26 cellular contexts compared by ENCODE assay signal in the genomic region with DNA sequence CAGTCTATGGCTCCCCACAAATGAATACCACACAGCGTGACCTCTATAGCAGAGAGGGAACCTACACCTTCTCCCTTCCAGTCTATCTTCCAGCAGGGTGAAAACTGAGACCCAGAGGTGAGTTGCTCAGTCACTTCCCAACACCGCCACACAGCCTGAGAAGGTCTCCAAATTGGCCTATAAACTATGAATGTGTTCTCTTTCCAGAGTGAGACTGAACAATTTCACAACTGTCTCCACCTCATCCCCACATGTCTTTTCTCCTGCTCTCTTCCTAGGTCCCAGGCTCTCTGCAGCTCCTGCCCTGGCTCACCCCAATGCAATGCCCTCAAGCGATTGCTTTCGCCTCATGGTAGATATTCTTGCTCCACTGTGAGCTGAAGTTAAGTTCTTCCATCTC. TPM values are rescaled to one million over a fixed set of nuclear protein-coding genes. Genes with fewer than 3 reads are reported as not detected.
DNase-seq lines count a peak whose midpoint lies in the region; ATAC-seq and TF ChIP-seq lines count a peak whose summit lies in the region.
"Had no signal": no experiment of that assay in that cellular context is flagged by ENCODE, and none has a peak within 500 bp of the region (broad histone marks: within the 10 kb centered on the region; RNA-seq: fewer than 3 reads in every experiment).

No MANE protein-coding gene starts in this region.

- no peak overlapping the region for H3K4me3 ChIP-seq in GM23338
- no peak overlapping the region for H3K4me3 ChIP-seq in fibroblast of villous mesenchyme (ENCODE audit: low read depth, low read length)
- H3K4me3 ChIP-seq in skeletal muscle satellite cell (ENCODE audit: low read length) = no peak overlapping the region
- no peak overlapping the region for H3K4me3 ChIP-seq in prostate gland
- H3K4me3 ChIP-seq in upper lobe of right lung = no peak overlapping the region
- H3K4me3 ChIP-seq: A549, body of pancreas, HAP-1, heart left ventricle, lung, thyroid gland had no signal

- peak; percentile 14; the same call in 2 of the 3 replicates for ATAC-seq in GM23338
- ATAC-seq in upper lobe of right lung = no peak
- ATAC-seq: A549, body of pancreas, heart left ventricle, T-helper 17 cell had no signal

- H3K27ac ChIP-seq in GM23338 (ENCODE audit: low read depth) (no peak overlapping the region), angular gyrus (ENCODE audit: low read depth, low read length) (peak overlapping the region; percentile 32), prostate gland (no peak overlapping the region), upper lobe of right lung (no peak overlapping the region)
- H3K27ac ChIP-seq: body of pancreas, KMS-11, thyroid gland had no signal

- peaks cover 6% of the 10 kb centered on the region; the same call in 1 of the 3 replicates for H3K9me3 Mint-ChIP-seq in GM23338
- H3K9me3 Mint-ChIP-seq: stimulated activated naive CD8-positive, alpha-beta T cell treated with anti-CD3 and anti-CD28 coated beads, Interleukin-15, Interleukin-2, amounts not matched to agents 100 ng/mL and 50 ng/mL, for 24 hours had no signal

- DNase-seq in GM23338 (ENCODE audit: low spot score) (no peak), fibroblast of villous mesenchyme (ENCODE audit: low read depth) (peak; percentile 67), prostate gland (ENCODE audit: low spot score) (no peak), upper lobe of right lung (no peak), posterior cingulate gyrus (no peak), NCI-H2171 (lab: John Stamatoyannopoulos, UW) (no peak)
- DNase-seq: activated gamma-delta T cell; BE2C; body of pancreas; CD8-positive, alpha-beta memory T cell; heart left ventricle; NCI-H1417 treated with DMSO at 0.1 percent for 48 hours; NCI-H2081; NCI-H226; NCI-H69; T-helper 17 cell had no signal

- 94% methylated on average over 4 of the region's 4 CpGs for WGBS in prostate gland

- peaks cover 19% of the 10 kb centered on the region; the same call in 1 of the 2 replicates for H3F3A ChIP-seq in GM23338 (replicated peaks; ENCODE audit: low read depth)

- intact Hi-C loops in prostate gland (cut with DNase I) = no loop called here
- intact Hi-C loops in upper lobe of right lung (cut with DNase I) = no loop called here
- intact Hi-C loops in posterior cingulate gyrus (cut with DNase I) = no loop called here

- H3K27me3 ChIP-seq in GM23338 (ENCODE audit: insufficient read depth) (no peaks in the 10 kb centered on the region), skeletal muscle satellite cell (ENCODE audit: control insufficient read depth, insufficient read depth, low read length) (no peaks in the 10 kb centered on the region), prostate gland (replicated peaks; ENCODE audit: insufficient read depth) (no peaks in the 10 kb centered on the region), upper lobe of right lung (no peaks in the 10 kb centered on the region)
- H3K27me3 ChIP-seq: BE2C, body of pancreas, thyroid gland had no signal

- H3K79me2 ChIP-seq in GM23338 (replicated peaks; ENCODE audit: insufficient read depth) = peaks cover 23% of the 10 kb centered on the region

- TF ChIP-seq CTCF in GM23338 (conservative IDR thresholded peaks at IDR 0.05; ENCODE audit: low read depth in 2 of 2) = no peak
- TF ChIP-seq CTCF in fibroblast of villous mesenchyme (IDR thresholded peaks at IDR 0.05; ENCODE audit: insufficient read depth, low read depth, low read length) = no peak
- no peak for TF ChIP-seq CTCF in prostate gland (IDR thresholded peaks at IDR 0.05)
- TF ChIP-seq CTCF in upper lobe of right lung (IDR thresholded peaks at IDR 0.05) = no peak

- H2AFZ ChIP-seq in GM23338 = no peak overlapping the region

- peaks cover 19% of the 10 kb centered on the region for H3K36me3 Mint-ChIP-seq in GM23338 (ENCODE audit: low read depth)

- no peaks in the 10 kb centered on the region for H4K20me1 ChIP-seq in GM23338 (replicated peaks; ENCODE audit: insufficient read depth)

- H3K4me1 ChIP-seq in GM23338 (ENCODE audit: insufficient read depth) (peaks cover 65% of the 10 kb centered on the region), skeletal muscle satellite cell (ENCODE audit: control insufficient read depth, insufficient read depth, low read length) (peaks cover 73% of the 10 kb centered on the region), prostate gland (replicated peaks) (no peaks in the 10 kb centered on the region), upper lobe of right lung (peaks cover 2% of the 10 kb centered on the region)
- H3K4me1 ChIP-seq: body of pancreas, HAP-1, thyroid gland had no signal

- peaks cover 1% of the 10 kb centered on the region for H3K27me3 Mint-ChIP-seq in GM23338 (ENCODE audit: insufficient read depth, low read depth, poor library complexity)

- TF ChIP-seq POLR2A in prostate gland (IDR thresholded peaks at IDR 0.05) = no peak

- peaks cover 63% of the 10 kb centered on the region for H3K4me1 Mint-ChIP-seq in GM23338
- H3K4me1 Mint-ChIP-seq: CD8-positive, alpha-beta memory T cell; T-helper 17 cell had no signal

- H3K9me3 ChIP-seq in skeletal muscle satellite cell (replicated peaks; ENCODE audit: low read length) = no peaks in the 10 kb centered on the region
- H3K9me3 ChIP-seq in prostate gland = no peaks in the 10 kb centered on the region
- H3K9me3 ChIP-seq in upper lobe of right lung = no peaks in the 10 kb centered on the region
- H3K9me3 ChIP-seq: A549, BE2C, body of pancreas, HAP-1, heart left ventricle, thyroid gland had no signal

- no peak overlapping the region for H3K27ac Mint-ChIP-seq in GM23338
- H3K27ac Mint-ChIP-seq: CD8-positive, alpha-beta memory T cell; progenitor cell of endocrine pancreas; stimulated activated naive CD8-positive, alpha-beta T cell treated with anti-CD3 and anti-CD28 coated beads, Interleukin-15, Interleukin-2, amounts not matched to agents 100 ng/mL and 50 ng/mL, for 24 hours; T-helper 17 cell had no signal

- H3K4me3 Mint-ChIP-seq in GM23338 = no peak overlapping the region
- H3K4me3 Mint-ChIP-seq: CD8-positive, alpha-beta memory T cell; stimulated activated naive CD8-positive, alpha-beta T cell treated with anti-CD3 and anti-CD28 coated beads, Interleukin-15, Interleukin-2, amounts not matched to agents 100 ng/mL and 50 ng/mL, for 24 hours; T-helper 17 cell had no signal

- H3K9me2 ChIP-seq in GM23338 (ENCODE audit: insufficient read depth) = no peaks in the 10 kb centered on the region

- H3K36me3 ChIP-seq in GM23338 (ENCODE audit: insufficient read depth) (no peaks in the 10 kb centered on the region), skeletal muscle satellite cell (ENCODE audit: insufficient read depth, low read length) (peaks cover 68% of the 10 kb centered on the region), prostate gland (no peaks in the 10 kb centered on the region), upper lobe of right lung (no peaks in the 10 kb centered on the region)
- H3K36me3 ChIP-seq: BE2C, HAP-1, heart left ventricle, thyroid gland had no signal

- H3K4me2 ChIP-seq in GM23338 = no peak overlapping the region
- peak overlapping the region; percentile 37 for H3K4me2 ChIP-seq in skeletal muscle satellite cell (ENCODE audit: low read length)
- H3K4me2 ChIP-seq: A549, KMS-11 had no signal

- peak overlapping the region; percentile 39 for H3K9ac ChIP-seq in skeletal muscle satellite cell (ENCODE audit: low read depth, low read length)
- H3K9ac ChIP-seq: KMS-11 had no signal

TF ChIP-seq in GM23338, 12 proteins besides CTCF, POLR2A, EP300 and RAD21 (continues in another document):
- no peak for TF ChIP-seq REST (IDR thresholded peaks at IDR 0.05; ENCODE audit: unreplicated experiment)
- TF ChIP-seq CREB1 (CRISPR knock-in tag; IDR thresholded peaks at IDR 0.05; ENCODE audit: low read depth) = no peak
- no peak for TF ChIP-seq NANOG (IDR thresholded peaks at IDR 0.05; ENCODE audit: borderline replicate concordance)
- TF ChIP-seq EZH2phosphoT487 (IDR thresholded peaks at IDR 0.05; ENCODE audit: unreplicated experiment) = no peak
- no peak for TF ChIP-seq ZNF114 (CRISPR knock-in tag; IDR thresholded peaks at IDR 0.05)

RNA-seq across cellular contexts. Expression of gene CLMP, which starts 14.0 kb away (rescaled TPM):
- total RNA-seq in GM23338 (2014; rRNA removed; shearing (Covaris generic)) = 18.4 and 22.2 TPM in 2 replicates
- polyA plus RNA-seq in GM23338 (2016; fragmentation: Nextera tagmentation; extraction: Ambion mirVana) = 7.1 and 8.4 TPM in 2 replicates
- total RNA-seq in fibroblast of villous mesenchyme = 115 and 147 TPM in 2 replicates
- total RNA-seq in skeletal muscle satellite cell (2012; rRNA removed) = 272 and 284 TPM in 2 replicates
- 10 to 100 TPM in 1 of 2 donors, 1 to 10 TPM in 1; 5.0 to 10.7 TPM for total RNA-seq in prostate gland
- total RNA-seq in upper lobe of right lung = 17.6 TPM
- total RNA-seq: SK-MEL-5 had no signal
